8 cellular contexts compared by ENCODE assay signal in the genomic region with DNA sequence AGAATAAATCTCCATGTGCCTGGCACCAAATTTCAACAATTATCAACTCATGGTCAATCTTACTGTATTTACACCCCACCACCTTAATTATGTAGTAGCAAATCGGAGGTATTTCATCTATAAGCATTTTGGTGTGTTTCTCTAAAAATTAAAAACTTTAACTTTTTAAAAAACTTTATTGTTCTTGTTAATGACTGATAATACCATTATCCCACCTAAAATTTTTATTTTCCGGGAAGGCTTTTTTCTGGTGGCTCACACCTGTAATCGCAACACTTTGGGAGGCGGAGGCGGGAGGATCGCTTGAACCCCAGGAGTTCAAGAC. TPM values are rescaled to one million over a fixed set of nuclear protein-coding genes. Genes with fewer than 3 reads are reported as not detected.
A peak's percentile ranks its signal among the peaks of the same experiment; 100 is the strongest.
DNase-seq lines count a peak whose midpoint lies in the region; ATAC-seq, FAIRE-seq and TF ChIP-seq lines count a peak whose summit lies in the region.

No MANE protein-coding gene starts in this region.

- H3K4me3 ChIP-seq in NT2/D1 (ENCODE audit: insufficient read length, low read depth) (peak overlapping the region; percentile 97), fibroblast of lung (replicated peaks in 1 of 4; ENCODE audit: control extremely low read depth in 1 of 4, insufficient read depth in 1 of 4, low read depth in 3 of 4, low read length in 4 of 4) (peak overlapping the region; percentile 84 to 94 (median 90)), skin epidermis (peak overlapping the region; percentile 73 to 100 (median 88))

- H3K27me3 ChIP-seq in NT2/D1 (ENCODE audit: insufficient read depth, insufficient read length) (no peaks in the 10 kb centered on the region), fibroblast of lung (ENCODE audit: control insufficient read depth, insufficient read depth, low read length) (no peaks in the 10 kb centered on the region)

- peak; percentile 17 for ATAC-seq in GM21447 (IDR thresholded peaks at IDR 0.05; ENCODE audit: unreplicated experiment)
- no peak for ATAC-seq in GM18519 (IDR thresholded peaks at IDR 0.05; ENCODE audit: low FRiP score, unreplicated experiment)
- ATAC-seq in HG02623 (IDR thresholded peaks at IDR 0.05; ENCODE audit: unreplicated experiment): no peak

- H3K4me1 ChIP-seq in NT2/D1 (ENCODE audit: insufficient read depth, insufficient read length): no peaks in the 10 kb centered on the region
- H3K4me1 ChIP-seq in fibroblast of lung (ENCODE audit: control insufficient read depth, extremely low read depth, insufficient read depth, low read length): no peaks in the 10 kb centered on the region

- H3K27ac ChIP-seq in fibroblast of lung (ENCODE audit: insufficient read depth, low read length) (peak overlapping the region; percentile 39), skin epidermis (peak overlapping the region in 16 of 21 experiments; percentile 59 to 87 (median 79))

- H3K9me3 ChIP-seq in NT2/D1 (ENCODE audit: insufficient read depth, low read length): no peaks in the 10 kb centered on the region
- no peaks in the 10 kb centered on the region for H3K9me3 ChIP-seq in fibroblast of lung (ENCODE audit: control insufficient read depth, insufficient read depth, low read depth, low read length)

- FAIRE-seq in HTR-8/SVneo (lab: Jason Lieb, UNC): no peak

- peak overlapping the region; percentile 94 for H2AFZ ChIP-seq in fibroblast of lung (ENCODE audit: low read length)

- DNase-seq in NT2/D1 (ENCODE audit: low read depth, low spot score) (no peak), fibroblast of lung (ENCODE audit: low read depth in 2 of 2) (no peak), HTR-8/SVneo (ENCODE audit: insufficient read length, low spot score) (no peak), NCI-H2227 (lab: John Stamatoyannopoulos, UW; ENCODE audit: unreplicated experiment) (no peak)

- H3K79me2 ChIP-seq in fibroblast of lung (ENCODE audit: control insufficient read depth, insufficient read depth, low read length): no peaks in the 10 kb centered on the region

- H4K20me1 ChIP-seq in fibroblast of lung (ENCODE audit: control insufficient read depth, extremely low read depth, insufficient read depth, low read length): no peaks in the 10 kb centered on the region

- peaks cover 24% of the 10 kb centered on the region for H3K36me3 ChIP-seq in NT2/D1 (ENCODE audit: insufficient read depth, insufficient read length, low read length)
- peaks cover 7% of the 10 kb centered on the region for H3K36me3 ChIP-seq in fibroblast of lung (ENCODE audit: control insufficient read depth, insufficient read depth, low read length)

- H3K9ac ChIP-seq in NT2/D1 (ENCODE audit: insufficient read length, low read depth): peak overlapping the region; percentile 91
- H3K9ac ChIP-seq in fibroblast of lung (ENCODE audit: insufficient read depth, low read length): peak overlapping the region; percentile 71

- no peak for TF ChIP-seq CTCF in fibroblast of lung (conservative IDR thresholded peaks at IDR 0.05 in 1 of 2, IDR thresholded peaks at IDR 0.05 in 1 of 2; ENCODE audit: low read depth in 1 of 2, low read length in 2 of 2)

- H3K4me2 ChIP-seq in fibroblast of lung (ENCODE audit: extremely low read depth, insufficient read depth, low read length): peak overlapping the region; percentile 90

RNA-seq across cellular contexts. Expression of a gene that starts 0.5 kb away (rescaled TPM):
- 11.6 and 12.2 TPM in 2 replicates for total RNA-seq in fibroblast of lung
- 8.9 and 14.7 TPM in 2 replicates for polyA plus RNA-seq in fibroblast of lung
- 8.3 and 10.3 TPM in 2 replicates for polyA plus RNA-seq in fibroblast of lung (2012)
- 13.1 and 17.0 TPM in 2 replicates for polyA minus RNA-seq in fibroblast of lung (ENCODE audit: low replicate concordance)

RNA-seq across cellular contexts. Expression of a gene that starts 24.4 kb away (rescaled TPM):
- 114 and 147 TPM in 2 replicates for total RNA-seq in fibroblast of lung
- 104 and 105 TPM in 2 replicates for polyA plus RNA-seq in fibroblast of lung
- 82.5 and 95.6 TPM in 2 replicates for polyA plus RNA-seq in fibroblast of lung (2012)
- polyA minus RNA-seq in fibroblast of lung (ENCODE audit: low replicate concordance): 47.0 and 69.3 TPM in 2 replicates

RNA-seq across cellular contexts. Expression of a gene that starts 38.8 kb away (rescaled TPM):
- total RNA-seq in fibroblast of lung: 87.6 and 112 TPM in 2 replicates
- polyA plus RNA-seq in fibroblast of lung: 172 and 173 TPM in 2 replicates
- 273 and 285 TPM in 2 replicates for polyA plus RNA-seq in fibroblast of lung (2012)
- 513 and 698 TPM in 2 replicates for polyA minus RNA-seq in fibroblast of lung (ENCODE audit: low replicate concordance)
